32 cellular contexts compared by ENCODE assay signal in genomic region chr16:9280067-9280466, GRCh38.
"Had no signal": no experiment of that assay in that cellular context is flagged by ENCODE, and none has a peak within 500 bp of the region (broad histone marks: within the 10 kb centered on the region; RNA-seq: fewer than 3 reads in every experiment).

No MANE protein-coding gene starts in this region.

- H3K4me3 ChIP-seq: ovary, psoas muscle, right lobe of liver, sigmoid colon, smooth muscle cell, spleen, suprapubic skin, testis, tibial artery, transverse colon, upper lobe of right lung, uterus had no signal

- H3K9me3 Mint-ChIP-seq: naive thymus-derived CD8-positive, alpha-beta T cell; natural killer cell treated with Interleukin-12 subunit alpha and Interleukin-12 subunit beta and Interleukin-15 and Interleukin-18, amount 100 ng/mL, for 72 hours; nephron progenitor cell; neural crest cell; stimulated activated memory B cell treated with anti-CD40 and anti-IgM and Interleukin-4, amounts not matched to agents 10 μg/mL and 1 μg/mL and 100 μg/mL, for 72 hours; stimulated activated naive CD8-positive, alpha-beta T cell treated with anti-CD3 and anti-CD28 coated beads, Interleukin-15, amount 100 ng/mL, for 72 hours; type B pancreatic cell had no signal

- H3K9ac ChIP-seq: parathyroid adenoma had no signal

- H3K27me3 ChIP-seq: ovary, right lobe of liver, sigmoid colon, testis, tibial artery, transverse colon, upper lobe of right lung, uterus had no signal

- H3K36me3 ChIP-seq: ovary, right lobe of liver, sigmoid colon, spleen, suprapubic skin, tibial artery, transverse colon, upper lobe of right lung, uterus had no signal

- H3K4me1 Mint-ChIP-seq: naive thymus-derived CD8-positive, alpha-beta T cell; neural crest cell; stimulated activated memory B cell treated with anti-CD40 and anti-IgM and Interleukin-4, amounts not matched to agents 10 μg/mL and 1 μg/mL and 100 μg/mL, for 72 hours; stimulated activated naive CD8-positive, alpha-beta T cell treated with anti-CD3 and anti-CD28 coated beads, Interleukin-15, amount 100 ng/mL, for 72 hours had no signal

- H3K4me3 Mint-ChIP-seq: naive thymus-derived CD8-positive, alpha-beta T cell; natural killer cell treated with Interleukin-12 subunit alpha and Interleukin-12 subunit beta and Interleukin-15 and Interleukin-18, amount 100 ng/mL, for 72 hours; nephron progenitor cell; neural crest cell; stimulated activated memory B cell treated with anti-CD40 and anti-IgM and Interleukin-4, amounts not matched to agents 10 μg/mL and 1 μg/mL and 100 μg/mL, for 72 hours; stimulated activated naive CD8-positive, alpha-beta T cell treated with anti-CD3 and anti-CD28 coated beads, Interleukin-15, amount 100 ng/mL, for 72 hours; type B pancreatic cell had no signal

- H3K79me2 ChIP-seq: parathyroid adenoma had no signal

- H3K27ac ChIP-seq: ovary, parathyroid adenoma, psoas muscle, right lobe of liver, sigmoid colon, spleen, suprapubic skin, testis, tibial artery, transverse colon, upper lobe of right lung, uterus had no signal

- H3K4me1 ChIP-seq: parathyroid adenoma, psoas muscle, right lobe of liver, sigmoid colon, spleen, suprapubic skin, testis, tibial artery, transverse colon, upper lobe of right lung, uterus had no signal

- ATAC-seq: naive thymus-derived CD8-positive, alpha-beta T cell; natural killer cell treated with Interleukin-12 subunit alpha and Interleukin-12 subunit beta and Interleukin-15 and Interleukin-18, amount 100 ng/mL, for 72 hours; psoas muscle; right cardiac atrium; stimulated activated memory B cell treated with anti-CD40 and anti-IgM and Interleukin-4, amounts not matched to agents 10 μg/mL and 1 μg/mL and 100 μg/mL, for 72 hours; stimulated activated naive CD8-positive, alpha-beta T cell treated with anti-CD3 and anti-CD28 coated beads, Interleukin-15, amount 100 ng/mL, for 72 hours; stimulated activated naive CD8-positive, alpha-beta T cell treated with anti-CD3 and anti-CD28 coated beads, Interleukin-15, Interleukin-2, amounts not matched to agents 100 U/mL and 50 U/mL, for 24 hours had no signal

- H3K4me2 ChIP-seq: smooth muscle cell had no signal

- H3K27ac Mint-ChIP-seq: naive thymus-derived CD8-positive, alpha-beta T cell; natural killer cell treated with Interleukin-12 subunit alpha and Interleukin-12 subunit beta and Interleukin-15 and Interleukin-18, amount 100 ng/mL, for 72 hours; nephron progenitor cell; progenitor cell of endocrine pancreas; stimulated activated memory B cell treated with anti-CD40 and anti-IgM and Interleukin-4, amounts not matched to agents 10 μg/mL and 1 μg/mL and 100 μg/mL, for 72 hours; stimulated activated naive CD8-positive, alpha-beta T cell treated with anti-CD3 and anti-CD28 coated beads, Interleukin-15, amount 100 ng/mL, for 72 hours; type B pancreatic cell had no signal

- H3K9me3 ChIP-seq: ovary, psoas muscle, right lobe of liver, sigmoid colon, spleen, suprapubic skin, testis, tibial artery, transverse colon, upper lobe of right lung, uterus had no signal

- DNase-seq: naive thymus-derived CD8-positive, alpha-beta T cell; nephron progenitor cell; occipital lobe; ovary; posterior cingulate gyrus; psoas muscle; right cardiac atrium; right lobe of liver; sigmoid colon; spleen; stimulated activated CD4-positive, alpha-beta T cell treated with anti-CD3 and anti-CD28 coated beads, Interleukin-12 subunit alpha, Interleukin-12 subunit beta, amount 100 ng/mL, for 4 hours; stimulated activated CD4-positive, alpha-beta T cell treated with anti-CD3 and anti-CD28 coated beads, Interleukin-1b, Interleukin-23, amount 100 ng/mL, for 48 hours; stimulated activated CD4-positive, alpha-beta T cell treated with anti-CD3 and anti-CD28 coated beads, Interleukin-4, amount 100 ng/mL, for 1 hour; stimulated activated CD4-positive, alpha-beta T cell treated with anti-CD3 and anti-CD28 coated beads, Interleukin-4, amount 100 ng/mL, for 4 hours; stimulated activated CD8-positive, alpha-beta memory T cell treated with anti-CD3 and anti-CD28 coated beads, Interleukin-4, amount 100 ng/mL, for 48 hours; stimulated activated naive CD4-positive, alpha-beta T cell; stimulated activated naive CD8-positive, alpha-beta T cell treated with anti-CD3 and anti-CD28 coated beads, Interleukin-15, amount 100 ng/mL, for 72 hours; stimulated activated naive CD8-positive, alpha-beta T cell treated with anti-CD3 and anti-CD28 coated beads, Interleukin-15, Interleukin-2, amounts not matched to agents 100 U/mL and 50 U/mL, for 24 hours; substantia nigra; testis; tibial artery; transverse colon; upper lobe of right lung; uterus had no signal

- H3K36me3 Mint-ChIP-seq: naive thymus-derived CD8-positive, alpha-beta T cell; natural killer cell treated with Interleukin-12 subunit alpha and Interleukin-12 subunit beta and Interleukin-15 and Interleukin-18, amount 100 ng/mL, for 72 hours; stimulated activated memory B cell treated with anti-CD40 and anti-IgM and Interleukin-4, amounts not matched to agents 10 μg/mL and 1 μg/mL and 100 μg/mL, for 72 hours; type B pancreatic cell had no signal
